In genomic region chr13:35479223-35479536, GRCh38 we compare ENCODE assay signal across 19 cellular contexts. TPM values are rescaled to one million over a fixed set of nuclear protein-coding genes. Genes with fewer than 3 reads are reported as not detected.
DNase-seq lines count a peak whose midpoint lies in the region; ATAC-seq and TF ChIP-seq lines count a peak whose summit lies in the region.
"Had no signal": no experiment of that assay in that cellular context is flagged by ENCODE, and none has a peak within 500 bp of the region (broad histone marks: within the 10 kb centered on the region; RNA-seq: fewer than 3 reads in every experiment).

No MANE protein-coding gene starts in this region.

- no peaks in the 10 kb centered on the region for H3K36me3 ChIP-seq in hepatocyte (replicated peaks; ENCODE audit: insufficient read depth, low read depth)
- H3K36me3 ChIP-seq in lower lobe of right lung = no peaks in the 10 kb centered on the region
- H3K36me3 ChIP-seq: suprapubic skin had no signal

- WGBS in hepatocyte (ENCODE audit: low lambda C conversion rate, missing lambda C conversion rate) = 29% methylated on average over 11 of the region's 11 CpGs

- H2AFZ ChIP-seq in hepatocyte = no peak overlapping the region

- H3K4me3 ChIP-seq in hepatocyte = no peak overlapping the region
- peak overlapping the region; percentile 96 for H3K4me3 ChIP-seq in retinal pigment epithelial cell (ENCODE audit: low read length)
- H3K4me3 ChIP-seq in lower lobe of right lung = no peak overlapping the region
- H3K4me3 ChIP-seq: suprapubic skin had no signal

- H3K27me3 ChIP-seq in hepatocyte (peaks cover 67% of the 10 kb centered on the region), lower lobe of right lung (ENCODE audit: low read depth) (peaks cover 52% of the 10 kb centered on the region)

- H3K4me1 ChIP-seq in hepatocyte (ENCODE audit: insufficient read depth) (no peaks in the 10 kb centered on the region), lower lobe of right lung (peaks cover 8% of the 10 kb centered on the region)

- H4K20me1 ChIP-seq in hepatocyte (ENCODE audit: insufficient read depth, poor library complexity, severe bottlenecking) = no peaks in the 10 kb centered on the region

- peaks cover 41% of the 10 kb centered on the region for H3K79me2 ChIP-seq in hepatocyte

- H3K4me2 ChIP-seq in hepatocyte = peak overlapping the region; percentile 83

- H3K27ac ChIP-seq in hepatocyte (peak overlapping the region; percentile 95), lower lobe of right lung (no peak overlapping the region)
- H3K27ac ChIP-seq: suprapubic skin had no signal

- intact Hi-C loops in lower lobe of right lung (cut with DNase I) = no loop called here

- H3K9me3 ChIP-seq in hepatocyte (ENCODE audit: low read depth) = no peaks in the 10 kb centered on the region
- H3K9me3 ChIP-seq in lower lobe of right lung = no peaks in the 10 kb centered on the region
- H3K9me3 ChIP-seq: suprapubic skin had no signal

- ATAC-seq in SK-N-SH treated with all-trans-retinoic acid at 6 μM for 48 hours = peak; percentile 22
- ATAC-seq in lower lobe of right lung = no peak
- ATAC-seq in HG03280 (IDR thresholded peaks at IDR 0.05; ENCODE audit: unreplicated experiment) = no peak
- ATAC-seq: esophagus mucosa had no signal

- TF ChIP-seq CTCF in hepatocyte (IDR thresholded peaks at IDR 0.05; ENCODE audit: poor library complexity) (no peak), retinal pigment epithelial cell (conservative IDR thresholded peaks at IDR 0.05; ENCODE audit: low read depth, low read length) (no peak), lower lobe of right lung (IDR thresholded peaks at IDR 0.05) (no peak)

- DNase-seq in ELR (ENCODE audit: low read depth) (peak; percentile 77), hepatocyte (ENCODE audit: low spot score) (no peak), retinal pigment epithelial cell (ENCODE audit: low read depth) (peak; percentile 62), lower lobe of right lung (no peak), T-helper 2 cell (no peak)
- DNase-seq in stimulated activated CD4-positive, alpha-beta T cell treated with anti-CD3 and anti-CD28 coated beads, Interleukin-2, amount 100 ng/mL, for 24 hours = no peak
- DNase-seq: activated CD4-positive, alpha-beta T cell treated with anti-CD3 and anti-CD28 coated beads, Interleukin-2, amount 50 U/mL, for 4 hours; activated naive CD4-positive, alpha-beta T cell; anterior cingulate cortex; CD8-positive, alpha-beta memory T cell; DMS79; NCI-H1105; NCI-H2081 treated with DMSO at 0.1 percent for 48 hours; NCI-H524 had no signal

- H3K9me2 ChIP-seq in hepatocyte (replicated peaks; ENCODE audit: insufficient read depth) = no peaks in the 10 kb centered on the region

TF ChIP-seq in SK-N-SH treated with all-trans-retinoic acid at 6 μM for 48 hours, 23 proteins besides CTCF, POLR2A, EP300 and RAD21:
- TF ChIP-seq ZNF565 (CRISPR knock-in tag; conservative IDR thresholded peaks at IDR 0.05; ENCODE audit: low read depth) (no peak), ZFP3 (CRISPR knock-in tag; IDR thresholded peaks at IDR 0.05) (no peak), TOX (CRISPR knock-in tag; IDR thresholded peaks at IDR 0.05; ENCODE audit: borderline replicate concordance) (no peak), ZNF70 (CRISPR knock-in tag; IDR thresholded peaks at IDR 0.05) (no peak), ZC3H10 (CRISPR knock-in tag; IDR thresholded peaks at IDR 0.05) (no peak), RARB (CRISPR knock-in tag; IDR thresholded peaks at IDR 0.05) (no peak), OSR1 (CRISPR knock-in tag; IDR thresholded peaks at IDR 0.05) (no peak), CSRNP3 (CRISPR knock-in tag; IDR thresholded peaks at IDR 0.05) (no peak), PATZ1 (CRISPR knock-in tag; IDR thresholded peaks at IDR 0.05; ENCODE audit: borderline replicate concordance) (no peak), ISL1 (CRISPR knock-in tag; IDR thresholded peaks at IDR 0.05) (no peak), SNAI2 (CRISPR knock-in tag; IDR thresholded peaks at IDR 0.05) (no peak), GLIS3 (CRISPR knock-in tag; IDR thresholded peaks at IDR 0.05) (no peak), CREB5 (CRISPR knock-in tag; IDR thresholded peaks at IDR 0.05; ENCODE audit: low read depth) (no peak), ARNTL (CRISPR knock-in tag; IDR thresholded peaks at IDR 0.05; ENCODE audit: borderline replicate concordance, low read depth) (no peak), PPARA (CRISPR knock-in tag; IDR thresholded peaks at IDR 0.05; ENCODE audit: borderline replicate concordance) (no peak), CSDC2 (CRISPR knock-in tag; IDR thresholded peaks at IDR 0.05) (no peak)

RNA-seq across cellular contexts. Expression of gene MAB21L1, which starts 2.7 kb away (rescaled TPM):
- total RNA-seq in hepatocyte (16.9 and 20.7 TPM in 2 replicates), lower lobe of right lung (0.21 TPM)
- 9.9 and 10.6 TPM in 2 replicates for polyA plus RNA-seq in hepatocyte
- total RNA-seq: CD8-positive, alpha-beta memory T cell; T-helper 1 cell treated with Interleukin-12 subunit alpha and Interleukin-12 subunit beta and Interleukin-4 antibody, amounts not matched to agents 30 ng/mL and 1 ng/mL, for 36 hours had no signal
- polyA plus RNA-seq: CD8-positive, alpha-beta memory T cell had no signal

Comparison
In these comparisons a context has a peak if more than half of its experiments do, and no peak if none do; other contexts are left out.
1. DNase-seq: peak in ELR (single experiment) and retinal pigment epithelial cell (single experiment); none in hepatocyte (single experiment), lower lobe of right lung (single experiment), T-helper 2 cell (0 of 5) and stimulated activated CD4-positive, alpha-beta T cell treated with anti-CD3 and anti-CD28 coated beads, Interleukin-2, amount 100 ng/mL, for 24 hours (0 of 2).
2. RNA of gene MAB21L1, which starts 2.7 kb away (total RNA-seq): 16.9 to 20.7 TPM in hepatocyte; 0.21 TPM in lower lobe of right lung (single experiment); every median in the first group is over 10 times any median in the second.